1 cellular context compared by ENCODE assay signal in the genomic region with DNA sequence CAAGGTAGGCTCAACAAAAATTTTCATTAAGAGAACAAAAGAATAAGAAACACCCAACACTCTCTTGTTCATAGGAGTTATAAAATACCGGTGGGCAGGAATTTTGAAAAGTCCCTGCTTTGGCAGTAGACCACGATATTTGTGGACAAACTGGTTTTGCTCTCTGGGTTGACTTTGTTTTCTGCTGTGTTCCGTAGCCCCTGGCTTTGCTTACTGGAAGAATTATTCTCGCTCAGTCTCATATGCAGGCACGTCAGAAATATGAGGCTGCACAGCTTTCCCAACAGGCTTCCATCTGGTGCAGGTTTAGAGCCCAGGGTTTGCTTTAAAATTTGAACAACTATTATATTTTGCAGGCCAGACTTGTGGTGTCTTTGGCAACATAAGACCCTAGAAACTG.
TF ChIP-seq lines count a peak whose summit lies in the region.

No MANE protein-coding gene starts in this region.

TF ChIP-seq in HepG2, 621 proteins besides CTCF, POLR2A, EP300 and RAD21 (continued from another document):
- TF ChIP-seq REPIN1 (CRISPR knock-in tag; IDR thresholded peaks at IDR 0.05; ENCODE audit: borderline replicate concordance, low read depth): no peak
